Comparison of ENCODE assay signal across 1 cellular context in the genomic region with DNA sequence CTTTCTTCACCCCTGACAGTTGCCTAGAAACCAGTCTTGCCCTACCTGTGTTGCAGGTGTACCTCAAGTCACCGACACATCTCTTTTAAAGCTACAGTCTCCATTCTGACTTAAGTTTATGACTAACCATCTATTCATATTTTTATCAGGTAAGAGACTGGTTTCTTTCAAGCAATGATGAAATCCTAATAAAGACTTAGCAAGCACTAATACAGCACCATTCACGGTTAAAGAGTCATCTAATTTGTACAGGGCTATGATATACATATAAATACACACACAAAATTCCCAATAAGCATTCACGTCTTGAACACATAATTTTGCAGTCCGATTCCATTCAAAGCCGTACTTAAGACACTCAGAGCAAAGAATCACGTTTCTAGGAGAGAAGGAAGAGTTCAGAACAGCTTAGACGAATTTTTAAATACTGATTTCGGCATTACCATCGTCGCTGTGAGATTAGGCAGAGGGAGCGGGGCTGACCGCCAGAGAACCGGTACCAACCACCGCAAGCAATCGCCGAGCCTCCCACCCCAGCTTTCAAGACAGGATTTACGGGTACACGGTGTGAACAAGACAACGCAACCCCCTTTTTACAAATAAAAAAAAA.
TF ChIP-seq lines count a peak whose summit lies in the region.

No MANE protein-coding gene starts in this region.

TF ChIP-seq in K562, 482 proteins besides CTCF, POLR2A, EP300 and RAD21 (continued from another document):
- peak; percentile 99 for TF ChIP-seq CBX8 (IDR thresholded peaks at IDR 0.05; ENCODE audit: borderline replicate concordance, extremely low read depth, low read depth, low read length, poor library complexity, severe bottlenecking)
- peak; percentile 97 for TF ChIP-seq CBX2 (IDR thresholded peaks at IDR 0.05; ENCODE audit: insufficient read depth, low read length, poor library complexity, severe bottlenecking)
- TF ChIP-seq RBM39 (optimal IDR thresholded peaks at IDR 0.05; ENCODE audit: low read depth, low read length) = no peak
- no peak for TF ChIP-seq MYBL2 (IDR thresholded peaks at IDR 0.05; ENCODE audit: low read depth)
- no peak for TF ChIP-seq MYBL2 (CRISPR knock-in tag; IDR thresholded peaks at IDR 0.05; ENCODE audit: borderline replicate concordance)
- no peak for TF ChIP-seq RAD51 (IDR thresholded peaks at IDR 0.05; ENCODE audit: borderline replicate concordance, low read depth)
- TF ChIP-seq, protein P1, sequence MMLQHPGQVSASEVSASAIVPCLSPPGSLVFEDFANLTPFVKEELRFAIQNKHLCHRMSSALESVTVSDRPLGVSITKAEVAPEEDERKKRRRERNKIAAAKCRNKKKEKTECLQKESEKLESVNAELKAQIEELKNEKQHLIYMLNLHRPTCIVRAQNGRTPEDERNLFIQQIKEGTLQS (IDR thresholded peaks at IDR 0.05) = peak; percentile 38
- TF ChIP-seq, protein P1 (CRISPR knock-in tag; conservative IDR thresholded peaks at IDR 0.05) = no peak
- no peak for TF ChIP-seq ZNF512 (tag; IDR thresholded peaks at IDR 0.05)
